19 cellular contexts compared by ENCODE assay signal in genomic region chr7:128357366-128357662, GRCh38. TPM values are rescaled to one million over a fixed set of nuclear protein-coding genes. Genes with fewer than 3 reads are reported as not detected.
"Had no signal": no experiment of that assay in that cellular context is flagged by ENCODE, and none has a peak within 500 bp of the region (broad histone marks: within the 10 kb centered on the region; RNA-seq: fewer than 3 reads in every experiment).

No MANE protein-coding gene starts in this region.

- H3K4me3 Mint-ChIP-seq: activated T-helper 1 cell treated with anti-CD3 and anti-CD28 coated beads, Interleukin-12 subunit alpha, Interleukin-12 subunit beta, Interleukin-2, Interleukin-4 antibody, amounts not matched to agents 30 ng/mL and 10 ng/mL and 1 ng/mL, durations not matched to agents 14 hours and 24 hours and 36 hours; effector memory CD8-positive, alpha-beta T cell; immature natural killer cell; naive B cell; stimulated activated naive CD8-positive, alpha-beta T cell treated with anti-CD3 and anti-CD28 coated beads, Interleukin-15, Interleukin-2, amounts not matched to agents 100 ng/mL and 50 ng/mL, for 24 hours had no signal

- H3K27ac ChIP-seq: foreskin keratinocyte, prostate gland, right lobe of liver, testis had no signal

- H3K4me3 ChIP-seq: lung, prostate gland, right lobe of liver, smooth muscle cell, testis had no signal

- DNase-seq: activated CD4-positive, alpha-beta T cell treated with anti-CD3 and anti-CD28 coated beads, Interleukin-2, amount 50 U/mL, for 1 hour; activated CD8-positive, alpha-beta memory T cell treated with anti-CD3 and anti-CD28 coated beads for 24 hours; activated naive CD4-positive, alpha-beta T cell; anterior cingulate cortex; dermis blood vessel endothelial cell; effector memory CD8-positive, alpha-beta T cell; foreskin keratinocyte; immature natural killer cell; naive B cell; nucleus accumbens; right lobe of liver; T-helper 9 cell; testis had no signal

- H3K27ac Mint-ChIP-seq: activated T-helper 1 cell treated with anti-CD3 and anti-CD28 coated beads, Interleukin-12 subunit alpha, Interleukin-12 subunit beta, Interleukin-2, Interleukin-4 antibody, amounts not matched to agents 30 ng/mL and 10 ng/mL and 1 ng/mL, durations not matched to agents 14 hours and 24 hours and 36 hours; effector memory CD8-positive, alpha-beta T cell; immature natural killer cell; naive B cell; stimulated activated naive CD8-positive, alpha-beta T cell treated with anti-CD3 and anti-CD28 coated beads, Interleukin-15, Interleukin-2, amounts not matched to agents 100 ng/mL and 50 ng/mL, for 24 hours had no signal

- H3K9me3 ChIP-seq: prostate gland, right lobe of liver, testis had no signal

- H3K27me3 ChIP-seq: right lobe of liver, testis had no signal

- H3K9me3 Mint-ChIP-seq: activated T-helper 1 cell treated with anti-CD3 and anti-CD28 coated beads, Interleukin-12 subunit alpha, Interleukin-12 subunit beta, Interleukin-2, Interleukin-4 antibody, amounts not matched to agents 30 ng/mL and 10 ng/mL and 1 ng/mL, durations not matched to agents 14 hours and 24 hours and 36 hours; effector memory CD8-positive, alpha-beta T cell; naive B cell; stimulated activated naive CD8-positive, alpha-beta T cell treated with anti-CD3 and anti-CD28 coated beads, Interleukin-15, Interleukin-2, amounts not matched to agents 100 ng/mL and 50 ng/mL, for 24 hours had no signal

- H3K4me1 ChIP-seq: foreskin keratinocyte, prostate gland had no signal

- H3K36me3 ChIP-seq: prostate gland, right lobe of liver had no signal

- ATAC-seq: activated CD4-positive, CD25-positive, alpha-beta regulatory T cell treated with anti-CD3 and anti-CD28 coated beads, Interleukin-2, amount 50 U/mL, for 24 hours; effector memory CD8-positive, alpha-beta T cell; foreskin keratinocyte; right lobe of liver had no signal

- H3K4me2 ChIP-seq: smooth muscle cell had no signal

RNA-seq across cellular contexts. Expression of gene PRRT4, which starts 4.2 kb away (rescaled TPM):
- total RNA-seq: dermis blood vessel endothelial cell had no signal
